In genomic region chr3:17227472-17227871, GRCh38 we compare ENCODE assay signal across 8 cellular contexts.
"Had no signal": no experiment of that assay in that cellular context is flagged by ENCODE, and none has a peak within 500 bp of the region (broad histone marks: within the 10 kb centered on the region; RNA-seq: fewer than 3 reads in every experiment).

No MANE protein-coding gene starts in this region.

- H3K27me3 Mint-ChIP-seq: IgD-negative memory B cell had no signal

- H3K4me3 ChIP-seq: GM23248, HAP-1 had no signal

- H3K27ac Mint-ChIP-seq: HFFc6, IgD-negative memory B cell had no signal

- H3K36me3 Mint-ChIP-seq: IgD-negative memory B cell had no signal

- H3K4me3 Mint-ChIP-seq: HFFc6, IgD-negative memory B cell had no signal

- DNase-seq: GM23248, GOT3, H7, HFFc6 had no signal

- H3K9me3 Mint-ChIP-seq: HFFc6, IgD-negative memory B cell had no signal

- ATAC-seq: HCT116, HepG2 had no signal
